8 cellular contexts compared by ENCODE assay signal in the genomic region with DNA sequence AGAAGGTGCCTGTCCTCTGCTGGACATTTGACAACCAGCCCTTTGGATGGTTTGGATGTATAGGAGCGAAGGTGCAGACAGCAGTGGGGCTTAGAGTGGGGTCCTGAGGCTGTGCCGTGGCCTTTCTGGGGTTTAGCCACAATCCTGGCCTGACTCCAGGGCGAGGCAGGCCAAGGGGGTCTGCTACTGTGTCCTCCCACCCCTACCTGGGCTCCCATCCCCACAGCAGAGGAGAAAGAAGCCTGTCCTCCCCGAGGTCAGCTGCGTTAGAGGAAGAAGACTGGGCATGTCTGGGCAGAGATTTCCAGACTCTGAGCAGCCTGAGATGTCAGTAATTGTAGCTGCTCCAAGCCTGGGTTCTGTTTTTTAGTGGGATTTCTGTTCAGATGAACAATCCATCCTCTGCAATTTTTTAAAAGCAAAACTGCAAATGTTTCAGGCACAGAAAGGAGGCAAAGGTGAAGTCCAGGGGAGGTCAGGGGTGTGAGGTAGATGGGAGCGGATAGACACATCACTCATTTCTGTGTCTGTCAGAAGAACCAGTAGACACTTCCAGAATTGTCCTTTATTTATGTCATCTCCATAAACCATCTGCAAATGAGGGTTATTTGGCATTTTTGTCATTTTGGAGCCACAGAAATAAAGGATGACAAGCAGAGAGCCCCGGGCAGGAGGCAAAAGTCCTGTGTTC. TPM values are rescaled to one million over a fixed set of nuclear protein-coding genes. Genes with fewer than 3 reads are reported as not detected.
DNase-seq lines count a peak whose midpoint lies in the region; ATAC-seq, FAIRE-seq and TF ChIP-seq lines count a peak whose summit lies in the region.

No MANE protein-coding gene starts in this region.

- no peaks in the 10 kb centered on the region for H3K27me3 Mint-ChIP-seq in T-cell

- H2AFZ ChIP-seq in GM23248 (peak overlapping the region; percentile 54), smooth muscle cell (ENCODE audit: low read depth) (no peak overlapping the region)

- H3K4me1 Mint-ChIP-seq in T-cell, result peaks cover 34 to 35% (median 35%) of the 10 kb centered on the region in 3 donors

- H3K9ac ChIP-seq in GM23248, result peak overlapping the region; percentile 98
- H3K9ac ChIP-seq in smooth muscle cell (ENCODE audit: low read depth), result peak overlapping the region; percentile 91

- H3K9me3 Mint-ChIP-seq in T-cell, result no peaks in the 10 kb centered on the region

- peak; percentile 51 for DNase-seq in GM23248
- no peak for DNase-seq in T-cell
- DNase-seq in foreskin keratinocyte, result peak in 1 of 2 donors; percentile 68
- no peak for DNase-seq in smooth muscle cell (lab: John Stamatoyannopoulos, UW; ENCODE audit: unreplicated experiment)
- DNase-seq in stimulated activated CD4-positive, alpha-beta T cell treated with anti-CD3 and anti-CD28 coated beads, Interleukin-12 subunit alpha, Interleukin-12 subunit beta, amount 100 ng/mL, for 4 hours, result no peak
- no peak for DNase-seq in pons (ENCODE audit: low spot score)
- DNase-seq in 8988T, result no peak
- no peak for DNase-seq in GM12891 (ENCODE audit: insufficient read length, low spot score)

- H3K79me2 ChIP-seq in GM23248 (ENCODE audit: insufficient read depth) (peaks cover 33% of the 10 kb centered on the region), smooth muscle cell (ENCODE audit: low read depth) (peaks cover 33% of the 10 kb centered on the region)

- H4K20me1 ChIP-seq in GM23248 (ENCODE audit: insufficient read depth), result peaks cover 10% of the 10 kb centered on the region; the same call in 1 of the 2 replicates
- peaks cover 37% of the 10 kb centered on the region for H4K20me1 ChIP-seq in smooth muscle cell (ENCODE audit: low read depth)

- CTCF ChIA-PET in T-cell (lab: Charles Lee), result no interaction called here

- POLR2A ChIA-PET in T-cell (lab: Charles Lee), result interaction anchor here in 1 of 2 donors (0.6 kb wide), 1 partner anchor 749 kb away, joined by 4 read pairs; no protein-coding TSS in a partner anchor

- H3K4me2 ChIP-seq in GM23248 (ENCODE audit: unreplicated experiment) (peak overlapping the region; percentile 83), smooth muscle cell (peak overlapping the region; percentile 98)

- WGBS in GM23248 (ENCODE audit: low coverage in 1 of 2, low lambda C conversion rate in 2 of 2, missing lambda C conversion rate in 2 of 2), 2 experiments, result 46% methylated on average over 7 of the region's 7 CpGs
- 55% methylated on average over 7 of the region's 7 CpGs for WGBS in smooth muscle cell (ENCODE audit: low lambda C conversion rate)

- in situ Hi-C loops in GM23248 (cut with MboI), result no loop called here

- no peaks in the 10 kb centered on the region for H3K27me3 ChIP-seq in GM23248 (replicated peaks; ENCODE audit: insufficient read depth)
- no peaks in the 10 kb centered on the region for H3K27me3 ChIP-seq in foreskin keratinocyte
- no peaks in the 10 kb centered on the region for H3K27me3 ChIP-seq in smooth muscle cell (ENCODE audit: low read depth)

- no peaks in the 10 kb centered on the region for H3K36me3 Mint-ChIP-seq in T-cell

- peak overlapping the region; percentile 96 for H3K27ac ChIP-seq in GM23248
- H3K27ac ChIP-seq in foreskin keratinocyte, result peak overlapping the region; percentile 95
- H3K27ac ChIP-seq in smooth muscle cell (ENCODE audit: low read depth), result peak overlapping the region; percentile 99

- H3K36me3 ChIP-seq in GM23248 (ENCODE audit: low read depth) (peaks cover 10% of the 10 kb centered on the region), smooth muscle cell (ENCODE audit: low read depth) (no peaks in the 10 kb centered on the region)

- H3K4me1 ChIP-seq in GM23248 (ENCODE audit: insufficient read depth), result peaks cover 40% of the 10 kb centered on the region
- peaks cover 30% of the 10 kb centered on the region for H3K4me1 ChIP-seq in foreskin keratinocyte
- peaks cover 37% of the 10 kb centered on the region for H3K4me1 ChIP-seq in smooth muscle cell (ENCODE audit: low read depth)

- no peak for ATAC-seq in T-cell (replicated peaks in 1 of 4)
- ATAC-seq in foreskin keratinocyte, result no peak

- TF ChIP-seq POLR2A in GM12891 (IDR thresholded peaks at IDR 0.05; ENCODE audit: low read depth, low read length), result no peak

- TF ChIP-seq CTCF in foreskin keratinocyte (conservative IDR thresholded peaks at IDR 0.05) (no peak), smooth muscle cell (IDR thresholded peaks at IDR 0.05; ENCODE audit: borderline replicate concordance, insufficient read depth, poor library complexity, severe bottlenecking) (no peak)

- H3F3A ChIP-seq in GM23248 (ENCODE audit: insufficient read depth) (peaks cover 39% of the 10 kb centered on the region), smooth muscle cell (ENCODE audit: low read depth) (peaks cover 35% of the 10 kb centered on the region)

- FAIRE-seq in GM12891 (lab: Jason Lieb, UNC), result no peak

- no peaks in the 10 kb centered on the region for H3K9me2 ChIP-seq in GM23248 (ENCODE audit: insufficient read depth)

- peak overlapping the region; percentile 78 to 80 for H3K27ac Mint-ChIP-seq in T-cell

- H3K4me3 ChIP-seq in GM23248 (peak overlapping the region; percentile 94), smooth muscle cell (peak overlapping the region; percentile 92)

- no peaks in the 10 kb centered on the region for H3K9me3 ChIP-seq in GM23248 (ENCODE audit: low read depth)
- H3K9me3 ChIP-seq in smooth muscle cell (replicated peaks; ENCODE audit: low read depth), result no peaks in the 10 kb centered on the region

- H3K4me3 Mint-ChIP-seq in T-cell, result peak overlapping the region; percentile 68 to 96 (median 74)

TF ChIP-seq in GM12891, 5 proteins besides CTCF, POLR2A, EP300 and RAD21:
- no peak for TF ChIP-seq POU2F2 (IDR thresholded peaks at IDR 0.05; ENCODE audit: low read depth, low read length)
- TF ChIP-seq POLR2AphosphoS5 (IDR thresholded peaks at IDR 0.05; ENCODE audit: low read depth, low read length), result no peak
- no peak for TF ChIP-seq SPI1 (IDR thresholded peaks at IDR 0.05; ENCODE audit: low read depth, low read length)
- TF ChIP-seq TAF1 (IDR thresholded peaks at IDR 0.05; ENCODE audit: low read depth, low read length), result no peak
- no peak for TF ChIP-seq PAX5 (IDR thresholded peaks at IDR 0.05; ENCODE audit: insufficient read depth, low read length, severe bottlenecking)
TF ChIP-seq in GM12891: peak in this region for 0.

RNA-seq across cellular contexts. Expression of a gene that starts 1.3 kb away (rescaled TPM):
- 469 and 549 TPM in 2 replicates for total RNA-seq in GM23248 (2014; rRNA removed; shearing (Covaris generic))
- polyA plus RNA-seq in GM23248 (2016; fragmentation: Nextera tagmentation; extraction: Ambion mirVana) (813 and 856 TPM in 2 replicates), foreskin keratinocyte (318 and 350 TPM in 2 replicates), smooth muscle cell (1,623 and 1,633 TPM in 2 replicates)
- total RNA-seq in T-cell (10 to 100 TPM in 4 of 5 donors, 1 to 10 TPM in 1; 9.6 to 88.9 (median 11.8) TPM), foreskin keratinocyte (266 and 328 TPM in 2 replicates), smooth muscle cell (859 and 967 TPM in 2 replicates)
- polyA plus RNA-seq in GM12891 (2012; ENCODE audit: low read depth, missing spikeins), result 206 TPM

RNA-seq across cellular contexts. Expression of a gene that starts 20.4 kb away (rescaled TPM):
- not detected in 2 replicates for total RNA-seq in GM23248 (2014; rRNA removed; shearing (Covaris generic))
- polyA plus RNA-seq in GM23248 (2016; fragmentation: Nextera tagmentation; extraction: Ambion mirVana), result not detected in 2 replicates
- total RNA-seq in T-cell, result under 1 TPM in 4 of 5 donors, not detected in 1; 0.06 to 0.35 (median 0.09) TPM
- 0.03 TPM in 1 of 2 replicates, not detected in the other for total RNA-seq in foreskin keratinocyte
- 0.01 and 0.03 TPM in 2 replicates for polyA plus RNA-seq in foreskin keratinocyte
- not detected in 2 replicates for total RNA-seq in smooth muscle cell
- 0.03 and 0.17 TPM in 2 replicates for polyA plus RNA-seq in smooth muscle cell
- polyA plus RNA-seq in GM12891 (2012; ENCODE audit: low read depth, missing spikeins), result 0.10 TPM
